ENCODE assay signal across 8 cellular contexts in the genomic region with DNA sequence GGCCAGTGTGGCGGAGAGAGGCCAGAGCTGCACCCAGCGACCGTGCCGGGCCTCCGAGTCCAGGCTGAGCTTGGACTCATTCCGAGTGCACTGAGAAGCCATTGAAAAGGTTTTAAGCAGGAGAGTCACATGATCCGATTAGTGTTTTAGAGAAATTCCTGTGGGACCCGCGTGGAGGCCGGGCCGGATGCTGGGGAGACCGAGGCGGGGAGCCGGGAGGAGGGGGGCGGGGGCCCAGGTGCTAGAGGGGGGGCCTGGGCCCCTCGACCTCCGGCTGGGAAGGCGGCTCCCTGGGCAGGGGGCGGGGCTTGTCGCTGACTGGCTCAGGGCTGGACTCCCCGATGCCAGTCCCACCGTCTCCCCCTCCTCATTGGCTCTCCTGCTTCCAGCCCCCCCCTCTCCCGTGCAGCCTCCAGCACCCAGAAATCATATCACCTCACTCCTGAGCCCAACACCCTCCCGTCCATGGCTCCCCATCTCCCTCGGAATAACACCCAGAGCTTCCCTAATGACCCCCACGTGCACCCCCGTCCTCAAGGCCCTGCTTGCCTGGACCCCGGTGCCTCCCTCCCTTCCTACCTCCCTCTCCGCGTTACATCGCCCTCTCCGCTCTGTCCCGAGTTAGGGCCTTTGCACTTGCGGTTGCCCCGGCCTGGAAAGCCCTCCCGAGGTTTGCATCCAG.
DNase-seq lines count a peak whose midpoint lies in the region; ATAC-seq lines count a peak whose summit lies in the region.

No MANE protein-coding gene starts in this region.

- no peak for ATAC-seq in HG03175 (IDR thresholded peaks at IDR 0.05; ENCODE audit: unreplicated experiment)
- no peak for ATAC-seq in GM19455 (IDR thresholded peaks at IDR 0.05; ENCODE audit: unreplicated experiment)

- peak; percentile 85 for DNase-seq in DMS 273 (lab: John Stamatoyannopoulos, UW; ENCODE audit: unreplicated experiment)
- peak; percentile 94 for DNase-seq in NCI-H1436 treated with DMSO at 0.1 percent for 48 hours (lab: John Stamatoyannopoulos, UW)
- DNase-seq in activated CD4-positive, alpha-beta T cell treated with anti-CD3 and anti-CD28 coated beads for 48 hours: peak; percentile 70
- peak; percentile 77 for DNase-seq in epidermal melanocyte (ENCODE audit: insufficient read length, low spot score)
- DNase-seq in midbrain (lab: John Stamatoyannopoulos, UW): peak; percentile 67

- no peak overlapping the region for H3K27ac ChIP-seq in stomach smooth muscle (ENCODE audit: low read length)

- no peaks in the 10 kb centered on the region for H3K36me3 ChIP-seq in stomach smooth muscle (ENCODE audit: control insufficient read depth in 2 of 2, insufficient read depth in 2 of 2, low read length in 2 of 2)

- no peaks in the 10 kb centered on the region for H3K9me3 ChIP-seq in stomach smooth muscle (ENCODE audit: control insufficient read depth in 2 of 2, low read length in 2 of 2)

- H3K4me3 ChIP-seq in stomach smooth muscle (ENCODE audit: low read length in 2 of 2): peak overlapping the region; percentile 55 to 67

- peaks cover 0 to 9% of the 10 kb centered on the region in 2 donors for H3K27me3 ChIP-seq in stomach smooth muscle (ENCODE audit: control insufficient read depth in 1 of 2, insufficient read depth in 2 of 2, low read length in 2 of 2)

- peaks cover 31% of the 10 kb centered on the region for H3K4me1 ChIP-seq in stomach smooth muscle (ENCODE audit: control insufficient read depth, insufficient read depth, low read length)

- peak overlapping the region; percentile 13 to 36 for H3K9ac ChIP-seq in stomach smooth muscle (ENCODE audit: low read length in 2 of 2)
